Comparison of ENCODE assay signal across 40 cellular contexts in the genomic region with DNA sequence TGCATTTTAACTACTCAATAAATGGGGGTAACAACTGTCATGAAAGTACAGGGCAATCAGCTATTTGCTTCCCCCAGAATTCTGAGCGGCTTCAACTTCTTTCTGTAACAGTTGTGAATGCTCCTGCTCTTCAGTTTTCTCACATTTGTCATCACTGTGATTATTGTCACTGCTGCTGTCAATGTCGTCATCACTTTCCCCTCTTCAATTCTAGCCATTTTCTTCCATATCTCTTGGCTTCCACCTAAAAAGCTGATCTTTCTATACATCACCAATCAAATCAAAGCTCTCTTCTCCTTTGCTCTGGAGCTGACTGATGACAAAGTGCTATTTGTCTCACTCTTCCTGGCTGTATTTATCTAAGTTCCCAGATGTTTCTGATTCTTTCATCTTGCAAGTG.
"Had no signal": no experiment of that assay in that cellular context is flagged by ENCODE, and none has a peak within 500 bp of the region (broad histone marks: within the 10 kb centered on the region; RNA-seq: fewer than 3 reads in every experiment).

No MANE protein-coding gene starts in this region.

- FAIRE-seq: astrocyte, bronchial epithelial cell had no signal

- H3K27me3 Mint-ChIP-seq: activated naive CD4-positive, alpha-beta T cell treated with anti-CD3 and anti-CD28 coated beads, Interleukin-2, amount 10 ng/mL, durations not matched to agents 7 days and 5 days; brain had no signal

- H3K27ac Mint-ChIP-seq: activated naive CD4-positive, alpha-beta T cell treated with anti-CD3 and anti-CD28 coated beads for 36 hours; activated naive CD4-positive, alpha-beta T cell treated with anti-CD3 and anti-CD28 coated beads, Interleukin-2, amount 10 ng/mL, durations not matched to agents 7 days and 5 days; activated naive CD4-positive, alpha-beta T cell treated with anti-CD3 and anti-CD28 coated beads, Interleukin-2, amount 50 U/mL, for 24 hours; activated naive CD4-positive, alpha-beta T cell treated with anti-CD3 and anti-CD28 coated beads, Interleukin-2, amount 50 U/mL, for 72 hours; activated naive CD8-positive, alpha-beta T cell; activated naive CD8-positive, alpha-beta T cell treated with anti-CD3 and anti-CD28 coated beads for 36 hours; activated naive CD8-positive, alpha-beta T cell treated with anti-CD3 and anti-CD28 coated beads, Interleukin-2, amount 10 ng/mL, durations not matched to agents 7 days and 5 days; activated naive CD8-positive, alpha-beta T cell treated with anti-CD3 and anti-CD28 coated beads, Interleukin-2, amount 50 U/mL, for 24 hours; activated T-cell treated with anti-CD3 and anti-CD28 coated beads, Interleukin-2, amount 50 U/mL, for 24 hours; activated T-cell treated with anti-CD3 and anti-CD28 coated beads, Interleukin-2, amount 50 U/mL, for 72 hours; activated T-helper 1 cell treated with anti-CD3 and anti-CD28 coated beads, Interleukin-12 subunit alpha, Interleukin-12 subunit beta, Interleukin-2, Interleukin-4 antibody, amounts not matched to agents 30 ng/mL and 10 ng/mL and 1 ng/mL, durations not matched to agents 14 hours and 24 hours and 36 hours; activated T-helper 17 cell treated with anti-CD3 and anti-CD28 coated beads, Interleukin-2, amount 50 U/mL, for 72 hours; activated T-helper 2 cell treated with anti-CD3 and anti-CD28 coated beads, Interferon-gamma antibody, Interleukin-2, Interleukin-4, amounts not matched to agents 10 μg/mL and 5 μg/mL and 100 μg/mL, durations not matched to agents 14 hours and 24 hours and 36 hours; brain had no signal

- H3K36me3 ChIP-seq: adrenal gland, ascending aorta, brain microvascular endothelial cell, breast epithelium, cardiac muscle cell had no signal

- H3K4me3 Mint-ChIP-seq: activated naive CD4-positive, alpha-beta T cell treated with anti-CD3 and anti-CD28 coated beads for 36 hours; activated naive CD4-positive, alpha-beta T cell treated with anti-CD3 and anti-CD28 coated beads, Interleukin-2, amount 10 ng/mL, durations not matched to agents 7 days and 5 days; activated naive CD4-positive, alpha-beta T cell treated with anti-CD3 and anti-CD28 coated beads, Interleukin-2, amount 50 U/mL, for 24 hours; activated naive CD8-positive, alpha-beta T cell; activated naive CD8-positive, alpha-beta T cell treated with anti-CD3 and anti-CD28 coated beads for 36 hours; activated naive CD8-positive, alpha-beta T cell treated with anti-CD3 and anti-CD28 coated beads, Interleukin-2, amount 10 ng/mL, durations not matched to agents 7 days and 5 days; activated naive CD8-positive, alpha-beta T cell treated with anti-CD3 and anti-CD28 coated beads, Interleukin-2, amount 50 U/mL, for 24 hours; activated T-cell treated with anti-CD3 and anti-CD28 coated beads, Interleukin-2, amount 50 U/mL, for 24 hours; activated T-cell treated with anti-CD3 and anti-CD28 coated beads, Interleukin-2, amount 50 U/mL, for 4 hours; activated T-cell treated with anti-CD3 and anti-CD28 coated beads, Interleukin-2, amount 50 U/mL, for 72 hours; activated T-helper 1 cell treated with anti-CD3 and anti-CD28 coated beads, Interleukin-12 subunit alpha, Interleukin-12 subunit beta, Interleukin-2, Interleukin-4 antibody, amounts not matched to agents 30 ng/mL and 10 ng/mL and 1 ng/mL, durations not matched to agents 14 hours and 24 hours and 36 hours; activated T-helper 17 cell treated with anti-CD3 and anti-CD28 coated beads, Interleukin-2, amount 50 U/mL, for 72 hours; brain; central memory CD8-positive, alpha-beta T cell had no signal

- H3K9me3 Mint-ChIP-seq: activated naive CD4-positive, alpha-beta T cell treated with anti-CD3 and anti-CD28 coated beads for 36 hours; activated naive CD4-positive, alpha-beta T cell treated with anti-CD3 and anti-CD28 coated beads, Interleukin-2, amount 10 ng/mL, durations not matched to agents 7 days and 5 days; activated naive CD4-positive, alpha-beta T cell treated with anti-CD3 and anti-CD28 coated beads, Interleukin-2, amount 50 U/mL, for 24 hours; activated naive CD4-positive, alpha-beta T cell treated with anti-CD3 and anti-CD28 coated beads, Interleukin-2, amount 50 U/mL, for 72 hours; activated naive CD8-positive, alpha-beta T cell treated with anti-CD3 and anti-CD28 coated beads for 36 hours; activated naive CD8-positive, alpha-beta T cell treated with anti-CD3 and anti-CD28 coated beads, Interleukin-2, amount 10 ng/mL, durations not matched to agents 7 days and 5 days; activated naive CD8-positive, alpha-beta T cell treated with anti-CD3 and anti-CD28 coated beads, Interleukin-2, amount 50 U/mL, for 24 hours; activated T-cell treated with anti-CD3 and anti-CD28 coated beads, Interleukin-2, amount 50 U/mL, for 24 hours; activated T-cell treated with anti-CD3 and anti-CD28 coated beads, Interleukin-2, amount 50 U/mL, for 4 hours; activated T-cell treated with anti-CD3 and anti-CD28 coated beads, Interleukin-2, amount 50 U/mL, for 72 hours; activated T-helper 1 cell treated with anti-CD3 and anti-CD28 coated beads, Interleukin-12 subunit alpha, Interleukin-12 subunit beta, Interleukin-2, Interleukin-4 antibody, amounts not matched to agents 30 ng/mL and 10 ng/mL and 1 ng/mL, durations not matched to agents 14 hours and 24 hours and 36 hours; activated T-helper 17 cell treated with anti-CD3 and anti-CD28 coated beads, Interleukin-2, amount 50 U/mL, for 72 hours; activated T-helper 2 cell treated with anti-CD3 and anti-CD28 coated beads, Interferon-gamma antibody, Interleukin-2, Interleukin-4, amounts not matched to agents 10 μg/mL and 5 μg/mL and 100 μg/mL, durations not matched to agents 14 hours and 24 hours and 36 hours; brain; central memory CD8-positive, alpha-beta T cell had no signal

- H3K4me1 Mint-ChIP-seq: activated naive CD4-positive, alpha-beta T cell treated with anti-CD3 and anti-CD28 coated beads, Interleukin-2, amount 10 ng/mL, durations not matched to agents 7 days and 5 days; activated naive CD4-positive, alpha-beta T cell treated with anti-CD3 and anti-CD28 coated beads, Interleukin-2, amount 50 U/mL, for 24 hours; activated naive CD8-positive, alpha-beta T cell treated with anti-CD3 and anti-CD28 coated beads for 36 hours; activated naive CD8-positive, alpha-beta T cell treated with anti-CD3 and anti-CD28 coated beads, Interleukin-2, amount 10 ng/mL, durations not matched to agents 7 days and 5 days; activated naive CD8-positive, alpha-beta T cell treated with anti-CD3 and anti-CD28 coated beads, Interleukin-2, amount 50 U/mL, for 24 hours; activated T-helper 17 cell treated with anti-CD3 and anti-CD28 coated beads, Interleukin-2, amount 50 U/mL, for 72 hours; brain; central memory CD8-positive, alpha-beta T cell had no signal

- H3K27me3 ChIP-seq: adrenal gland, ascending aorta, body of pancreas, brain microvascular endothelial cell, breast epithelium, cardiac muscle cell had no signal

- ATAC-seq: activated naive CD4-positive, alpha-beta T cell treated with anti-CD3 and anti-CD28 coated beads, Interleukin-2, amount 50 U/mL, for 72 hours; activated naive CD8-positive, alpha-beta T cell treated with anti-CD3 and anti-CD28 coated beads, Interleukin-2, amount 50 U/mL, for 24 hours; activated T-cell treated with anti-CD3 and anti-CD28 coated beads, Interleukin-2, amount 50 U/mL, for 4 hours; activated T-cell treated with anti-CD3 and anti-CD28 coated beads, Interleukin-2, amount 50 U/mL, for 72 hours; activated T-helper 17 cell treated with anti-CD3 and anti-CD28 coated beads, Interleukin-2, amount 50 U/mL, for 72 hours; body of pancreas had no signal

- H3K9me3 ChIP-seq: adrenal gland, ascending aorta, body of pancreas, breast epithelium had no signal

- H3K27ac ChIP-seq: adrenal gland, ascending aorta, body of pancreas, brain microvascular endothelial cell, breast epithelium, cardiac muscle cell had no signal

- H3K4me3 ChIP-seq: adrenal gland, ascending aorta, body of pancreas, breast epithelium, cardiac muscle cell had no signal

- H3K4me1 ChIP-seq: adrenal gland, ascending aorta, body of pancreas, breast epithelium had no signal

- H3K36me3 Mint-ChIP-seq: activated naive CD4-positive, alpha-beta T cell treated with anti-CD3 and anti-CD28 coated beads, Interleukin-2, amount 10 ng/mL, durations not matched to agents 7 days and 5 days; activated naive CD4-positive, alpha-beta T cell treated with anti-CD3 and anti-CD28 coated beads, Interleukin-2, amount 50 U/mL, for 24 hours; activated naive CD4-positive, alpha-beta T cell treated with anti-CD3 and anti-CD28 coated beads, Interleukin-2, amount 50 U/mL, for 72 hours; activated naive CD8-positive, alpha-beta T cell; activated naive CD8-positive, alpha-beta T cell treated with anti-CD3 and anti-CD28 coated beads for 36 hours; activated naive CD8-positive, alpha-beta T cell treated with anti-CD3 and anti-CD28 coated beads, Interleukin-2, amount 10 ng/mL, durations not matched to agents 7 days and 5 days; brain had no signal

- DNase-seq: activated effector memory CD4-positive, alpha-beta T cell treated with anti-CD3 and anti-CD28 coated beads, Interleukin-2, amount 50 U/mL, for 16 hours; activated effector memory CD4-positive, alpha-beta T cell treated with Interleukin-2 at 50 U/mL for 16 hours; activated gamma-delta T cell; activated gamma-delta T cell treated with Interleukin-2 at 50 U/mL for 16 hours; activated naive CD4-positive, alpha-beta T cell; activated naive CD4-positive, alpha-beta T cell treated with anti-CD3 and anti-CD28 coated beads for 36 hours; activated naive CD4-positive, alpha-beta T cell treated with anti-CD3 and anti-CD28 coated beads, Interleukin-2, amount 10 ng/mL, durations not matched to agents 7 days and 5 days; activated naive CD4-positive, alpha-beta T cell treated with anti-CD3 and anti-CD28 coated beads, Interleukin-2, amount 50 U/mL, for 16 hours; activated naive CD4-positive, alpha-beta T cell treated with Interleukin-2 at 50 U/mL for 16 hours; activated naive CD8-positive, alpha-beta T cell treated with anti-CD3 and anti-CD28 coated beads for 36 hours; activated naive CD8-positive, alpha-beta T cell treated with anti-CD3 and anti-CD28 coated beads, Interleukin-2, amount 10 ng/mL, durations not matched to agents 7 days and 5 days; activated naive CD8-positive, alpha-beta T cell treated with anti-CD3 and anti-CD28 coated beads, Interleukin-2, amount 50 U/mL, for 24 hours; activated T-cell treated with anti-CD3 and anti-CD28 coated beads, Interleukin-2, amount 50 U/mL, for 1 hour; activated T-cell treated with anti-CD3 and anti-CD28 coated beads, Interleukin-2, amount 50 U/mL, for 24 hours; activated T-cell treated with anti-CD3 and anti-CD28 coated beads, Interleukin-2, amount 50 U/mL, for 4 hours; activated T-cell treated with anti-CD3 and anti-CD28 coated beads, Interleukin-2, amount 50 U/mL, for 48 hours; activated T-cell treated with anti-CD3 and anti-CD28 coated beads, Interleukin-2, amount 50 U/mL, for 72 hours; adrenal gland; amniotic stem cell; amygdala; anterior cingulate cortex; aorta; body of pancreas; brain microvascular endothelial cell; caudate nucleus; central memory CD4-positive, alpha-beta T cell; cerebellar nuclear complex had no signal
